Comparison of ENCODE assay signal across 23 cellular contexts in genomic region chr15:62534996-62535395, GRCh38.
"Had no signal": no experiment of that assay in that cellular context is flagged by ENCODE, and none has a peak within 500 bp of the region (broad histone marks: within the 10 kb centered on the region; RNA-seq: fewer than 3 reads in every experiment).

No MANE protein-coding gene starts in this region.

- H3K36me3 ChIP-seq: cardiac muscle cell, left ventricle myocardium inferior, spleen, tibial artery had no signal

- H3K4me1 ChIP-seq: body of pancreas, foreskin keratinocyte, spleen had no signal

- H3K27me3 ChIP-seq: body of pancreas, cardiac muscle cell, foreskin keratinocyte, spleen, tibial artery had no signal

- DNase-seq: activated CD4-positive, alpha-beta T cell treated with anti-CD3 and anti-CD28 coated beads for 4 hours; activated CD4-positive, alpha-beta T cell treated with anti-CD3 and anti-CD28 coated beads, Interleukin-2, amount 50 U/mL, for 48 hours; activated CD4-positive, CD25-positive, alpha-beta regulatory T cell; activated CD8-positive, alpha-beta memory T cell treated with anti-CD3 and anti-CD28 coated beads, Interleukin-2, amount 50 U/mL, for 48 hours; activated effector memory CD4-positive, alpha-beta T cell treated with Interleukin-2 at 50 U/mL for 16 hours; activated naive CD4-positive, alpha-beta T cell treated with anti-CD3 and anti-CD28 coated beads for 36 hours; activated naive CD8-positive, alpha-beta T cell treated with anti-CD3 and anti-CD28 coated beads, Interleukin-2, amount 10 ng/mL, durations not matched to agents 7 days and 5 days; activated T-cell treated with anti-CD3 and anti-CD28 coated beads, Interleukin-2, amount 50 U/mL, for 4 hours; amygdala; body of pancreas; erythroblast; foreskin keratinocyte; kidney glomerular epithelial cell; left ventricle myocardium inferior; mammary epithelial cell; natural killer cell; retina; spleen; stimulated activated CD4-positive, alpha-beta T cell treated with anti-CD3 and anti-CD28 coated beads, Interleukin-4, amount 100 ng/mL, for 1 hour; stimulated activated naive CD4-positive, alpha-beta T cell; T-helper 1 cell; tibial artery had no signal

- H3K9me3 ChIP-seq: body of pancreas, left ventricle myocardium inferior, spleen, tibial artery had no signal

- H3K4me3 ChIP-seq: body of pancreas, cardiac muscle cell, left ventricle myocardium inferior, spleen, tibial artery had no signal

- H3K27ac ChIP-seq: body of pancreas, cardiac muscle cell, foreskin keratinocyte, left ventricle myocardium inferior, spleen had no signal
